Comparison of ENCODE assay signal across 8 cellular contexts in genomic region chr16:15650698-15651161, GRCh38. TPM values are rescaled to one million over a fixed set of nuclear protein-coding genes. Genes with fewer than 3 reads are reported as not detected.
A peak's percentile ranks its signal among the peaks of the same experiment; 100 is the strongest.
DNase-seq lines count a peak whose midpoint lies in the region; ATAC-seq and TF ChIP-seq lines count a peak whose summit lies in the region.

No MANE protein-coding gene starts in this region.

- peaks cover 0 to 22% (median 0%) of the 10 kb centered on the region in 3 experiments for H3K36me3 ChIP-seq in naive thymus-derived CD4-positive, alpha-beta T cell (ENCODE audit: control insufficient read depth in 2 of 3, insufficient read depth in 3 of 3, low read length in 3 of 3)
- no peaks in the 10 kb centered on the region for H3K36me3 ChIP-seq in uterus

- H3K4me3 ChIP-seq in naive thymus-derived CD4-positive, alpha-beta T cell (ENCODE audit: low read length) = peak overlapping the region; percentile 84
- peak overlapping the region; percentile 76 to 83 for H3K4me3 ChIP-seq in uterus

- H3K27ac ChIP-seq in naive thymus-derived CD4-positive, alpha-beta T cell (ENCODE audit: low read depth, low read length) = peak overlapping the region; percentile 98
- peak overlapping the region; percentile 90 to 97 for H3K27ac ChIP-seq in uterus

- peak overlapping the region; percentile 99 for H3K27ac Mint-ChIP-seq in activated CD4-positive, alpha-beta memory T cell treated with anti-CD3 and anti-CD28 coated beads for 36 hours
- peak overlapping the region; percentile 93 to 99 (median 99) for H3K27ac Mint-ChIP-seq in naive thymus-derived CD4-positive, alpha-beta T cell

- DNase-seq in stimulated activated CD4-positive, alpha-beta T cell treated with anti-CD3 and anti-CD28 coated beads, Interleukin-12 subunit alpha, Interleukin-12 subunit beta, amount 100 ng/mL, for 48 hours (ENCODE audit: low read depth in 2 of 3, low spot score in 1 of 3) = peak in 2 of 3 donors; percentile 19 to 38
- DNase-seq in stimulated activated CD4-positive, alpha-beta T cell treated with anti-CD3 and anti-CD28 coated beads, Interleukin-12 subunit alpha, Interleukin-12 subunit beta, amount 100 ng/mL, for 4 hours = no peak
- DNase-seq in activated CD4-positive, alpha-beta memory T cell treated with anti-CD3 and anti-CD28 coated beads for 36 hours = peak; percentile 75
- DNase-seq in erythroblast (lab: John Stamatoyannopoulos, UW) = peak; percentile 69 to 72
- DNase-seq in naive thymus-derived CD4-positive, alpha-beta T cell = peak in 5 of 9 donors; percentile 6 to 63 (median 24)
- peak; percentile 39 to 52 for DNase-seq in uterus
- no peak for DNase-seq in ureter (ENCODE audit: low spot score)

- H3K9me3 ChIP-seq in naive thymus-derived CD4-positive, alpha-beta T cell (ENCODE audit: control insufficient read depth in 2 of 3, low read length in 3 of 3) = no peaks in the 10 kb centered on the region
- H3K9me3 ChIP-seq in uterus = no peaks in the 10 kb centered on the region

- peaks cover 30% of the 10 kb centered on the region for H3K4me1 Mint-ChIP-seq in activated CD4-positive, alpha-beta memory T cell treated with anti-CD3 and anti-CD28 coated beads for 36 hours (ENCODE audit: low read depth)
- H3K4me1 Mint-ChIP-seq in naive thymus-derived CD4-positive, alpha-beta T cell = peaks cover 10 to 37% (median 35%) of the 10 kb centered on the region in 7 donors

- CTCF ChIA-PET in activated CD4-positive, alpha-beta memory T cell treated with anti-CD3 and anti-CD28 coated beads for 36 hours (lab: Charles Lee) = interaction anchor here (0.9 kb wide), 1 partner anchor 21 kb away, joined by 3 read pairs; no protein-coding TSS in a partner anchor
- CTCF ChIA-PET in naive thymus-derived CD4-positive, alpha-beta T cell (lab: Charles Lee) = interaction anchor here (0.9 kb wide), 1 partner anchor 10 kb away, joined by 6 read pairs; no protein-coding TSS in a partner anchor

- H3K4me3 Mint-ChIP-seq in activated CD4-positive, alpha-beta memory T cell treated with anti-CD3 and anti-CD28 coated beads for 36 hours = peak overlapping the region; percentile 100
- peak overlapping the region; percentile 98 to 100 (median 99) for H3K4me3 Mint-ChIP-seq in naive thymus-derived CD4-positive, alpha-beta T cell

- H3K4me1 ChIP-seq in naive thymus-derived CD4-positive, alpha-beta T cell (ENCODE audit: control insufficient read depth in 2 of 2, insufficient read depth in 2 of 2, low read length in 2 of 2) = peaks cover 7 to 14% of the 10 kb centered on the region in 2 donors
- H3K4me1 ChIP-seq in uterus = peaks cover 0 to 4% of the 10 kb centered on the region in 2 donors

- no peaks in the 10 kb centered on the region for H3K27me3 Mint-ChIP-seq in activated CD4-positive, alpha-beta memory T cell treated with anti-CD3 and anti-CD28 coated beads for 36 hours
- H3K27me3 Mint-ChIP-seq in naive thymus-derived CD4-positive, alpha-beta T cell = peaks cover 0 to 2% (median 0%) of the 10 kb centered on the region in 5 donors

- intact Hi-C loops in activated CD4-positive, alpha-beta memory T cell treated with anti-CD3 and anti-CD28 coated beads for 36 hours (cut with micrococcal nuclease) = loop anchor here (1.0 kb wide), 1 partner anchor 7 kb away; the partner anchor contains the start of gene MARF1
- intact Hi-C loops in naive thymus-derived CD4-positive, alpha-beta T cell (cut with micrococcal nuclease) = loop anchor here (1.0 kb wide), 5 partner anchors 7 to 59 kb away; partner anchors contain the start of gene MARF1 (in 1 of the 2)
- intact Hi-C loops in uterus (cut with DNase I; ENCODE audit: low total_unique reads) = no loop called here

- TF ChIP-seq POLR2A in erythroblast (IDR thresholded peaks at IDR 0.05; ENCODE audit: low read length) = no peak
- TF ChIP-seq POLR2A in uterus (IDR thresholded peaks at IDR 0.05) = no peak

- H3K27me3 ChIP-seq in naive thymus-derived CD4-positive, alpha-beta T cell (ENCODE audit: control insufficient read depth in 2 of 2, insufficient read depth in 2 of 2, low read length in 2 of 2) = no peaks in the 10 kb centered on the region
- H3K27me3 ChIP-seq in uterus = no peaks in the 10 kb centered on the region

- H3K36me3 Mint-ChIP-seq in activated CD4-positive, alpha-beta memory T cell treated with anti-CD3 and anti-CD28 coated beads for 36 hours = peaks cover 17% of the 10 kb centered on the region
- H3K36me3 Mint-ChIP-seq in naive thymus-derived CD4-positive, alpha-beta T cell = peaks cover 0 to 8% (median 6%) of the 10 kb centered on the region in 5 donors

- POLR2A ChIA-PET in activated CD4-positive, alpha-beta memory T cell treated with anti-CD3 and anti-CD28 coated beads for 36 hours (lab: Charles Lee) = interaction anchor here (0.8 to 1.0 kb wide), 2 partner anchors 8 to 15 kb away, joined by 3 read pairs; partner anchors contain the start of gene MARF1
- POLR2A ChIA-PET in naive thymus-derived CD4-positive, alpha-beta T cell (lab: Charles Lee) = interaction anchor here (0.6 to 4.7 kb wide), 10 partner anchors 8 to 111 kb away, joined by 3 to 33 read pairs (median 4); partner anchors contain the start of gene MARF1

- no peak for TF ChIP-seq CTCF in uterus (IDR thresholded peaks at IDR 0.05)

- peak; percentile 41 for ATAC-seq in HG03520 (IDR thresholded peaks at IDR 0.05; ENCODE audit: unreplicated experiment)
- ATAC-seq in naive thymus-derived CD4-positive, alpha-beta T cell = peak; percentile 39

- no peaks in the 10 kb centered on the region for H3K9me3 Mint-ChIP-seq in activated CD4-positive, alpha-beta memory T cell treated with anti-CD3 and anti-CD28 coated beads for 36 hours
- H3K9me3 Mint-ChIP-seq in naive thymus-derived CD4-positive, alpha-beta T cell = peaks cover 0 to 3% (median 0%) of the 10 kb centered on the region in 11 donors

RNA-seq across cellular contexts. Expression of gene NDE1, which starts 0.7 kb away (rescaled TPM):
- 100 to 1,000 TPM; 117 to 119 TPM for total RNA-seq in activated CD4-positive, alpha-beta memory T cell treated with anti-CD3 and anti-CD28 coated beads for 36 hours
- 100 to 1,000 TPM in 4 of 5 experiments, 10 to 100 TPM in 1; 100.0 to 128 (median 114) TPM for total RNA-seq in naive thymus-derived CD4-positive, alpha-beta T cell
- polyA plus RNA-seq in naive thymus-derived CD4-positive, alpha-beta T cell = 10 to 100 TPM; 34.9 to 68.2 TPM
- total RNA-seq in uterus (10 to 100 TPM; 23.8 to 53.4 (median 39.2) TPM), ureter (30.8 TPM)

RNA-seq across cellular contexts. Expression of gene MARF1, which starts 7.8 kb away (rescaled TPM):
- 10 to 100 TPM; 61.9 to 62.6 TPM for total RNA-seq in activated CD4-positive, alpha-beta memory T cell treated with anti-CD3 and anti-CD28 coated beads for 36 hours
- 100 to 1,000 TPM in 4 of 5 experiments, 10 to 100 TPM in 1; 93.0 to 259 (median 185) TPM for total RNA-seq in naive thymus-derived CD4-positive, alpha-beta T cell
- 10 to 100 TPM; 12.5 to 17.3 TPM for polyA plus RNA-seq in naive thymus-derived CD4-positive, alpha-beta T cell
- total RNA-seq in uterus = 10 to 100 TPM; 21.0 to 91.9 (median 42.2) TPM
- 98.3 TPM for total RNA-seq in ureter

Comparison
In these comparisons a context has a peak if more than half of its experiments do, and no peak if none do; other contexts are left out.
1. DNase-seq: peak in stimulated activated CD4-positive, alpha-beta T cell treated with anti-CD3 and anti-CD28 coated beads, Interleukin-12 subunit alpha, Interleukin-12 subunit beta, amount 100 ng/mL, for 48 hours (2 of 3), activated CD4-positive, alpha-beta memory T cell treated with anti-CD3 and anti-CD28 coated beads for 36 hours (single experiment), erythroblast (2 of 2), naive thymus-derived CD4-positive, alpha-beta T cell (5 of 9) and uterus (2 of 2); none in stimulated activated CD4-positive, alpha-beta T cell treated with anti-CD3 and anti-CD28 coated beads, Interleukin-12 subunit alpha, Interleukin-12 subunit beta, amount 100 ng/mL, for 4 hours (single experiment) and ureter (single experiment).